8 cellular contexts compared by ENCODE assay signal in genomic region chr5:128213340-128213739, GRCh38.
DNase-seq lines count a peak whose midpoint lies in the region; ATAC-seq and TF ChIP-seq lines count a peak whose summit lies in the region.

No MANE protein-coding gene starts in this region.

- H3K27ac ChIP-seq in CD4-positive, alpha-beta T cell (ENCODE audit: low read depth, low read length), result no peak overlapping the region
- no peak overlapping the region for H3K27ac ChIP-seq in testis

- no peaks in the 10 kb centered on the region for H3K36me3 Mint-ChIP-seq in CD4-positive, alpha-beta T cell (ENCODE audit: low read depth)

- TF ChIP-seq RAD21 in Ishikawa (IDR thresholded peaks at IDR 0.05; ENCODE audit: low read depth), result peak; percentile 93

- peaks cover 7% of the 10 kb centered on the region for H3K27me3 Mint-ChIP-seq in CD4-positive, alpha-beta T cell

- DNase-seq in CD4-positive, alpha-beta T cell, result peak in 3 of 10 experiments; percentile 6 to 19 (median 12)
- peak; percentile 41 for DNase-seq in RPMI7951 (ENCODE audit: low read depth)
- peak; percentile 22 to 77 for DNase-seq in T47D (ENCODE audit: low read depth in 1 of 2, low spot score in 1 of 2)
- peak; percentile 61 for DNase-seq in kidney glomerular epithelial cell (lab: John Stamatoyannopoulos, UW)
- DNase-seq in testis, result peak; percentile 81
- DNase-seq in posterior vena cava (ENCODE audit: low spot score), result no peak

- H3K36me3 ChIP-seq in testis (ENCODE audit: low read depth, missing control alignments), result no peaks in the 10 kb centered on the region

- POLR2A ChIA-PET in CD4-positive, alpha-beta T cell (lab: Charles Lee), result no interaction called here

- no peaks in the 10 kb centered on the region for H3K9me3 Mint-ChIP-seq in CD4-positive, alpha-beta T cell

- CTCF ChIA-PET in CD4-positive, alpha-beta T cell (lab: Charles Lee), result no interaction called here

- TF ChIP-seq CTCF in CD4-positive, alpha-beta T cell (IDR thresholded peaks at IDR 0.05), result peak; percentile 56
- TF ChIP-seq CTCF in testis (IDR thresholded peaks at IDR 0.05), result peak; percentile 53 to 71 (median 58)

- TF ChIP-seq EP300 in Ishikawa (IDR thresholded peaks at IDR 0.05; ENCODE audit: borderline replicate concordance), result no peak

- H3K4me1 Mint-ChIP-seq in CD4-positive, alpha-beta T cell (ENCODE audit: low read depth), result no peaks in the 10 kb centered on the region

- H3K4me1 ChIP-seq in testis, result no peaks in the 10 kb centered on the region

- H3K9me3 ChIP-seq in CD4-positive, alpha-beta T cell (ENCODE audit: control insufficient read depth, low read length), result no peaks in the 10 kb centered on the region
- H3K9me3 ChIP-seq in testis, result no peaks in the 10 kb centered on the region

- no peak overlapping the region for H3K4me3 ChIP-seq in testis

- intact Hi-C loops in CD4-positive, alpha-beta T cell (cut with DNase I, micrococcal nuclease), result loop anchor here (2.0 to 5.0 kb wide), 4 partner anchors 464 to 1639 kb away; no protein-coding TSS in a partner anchor
- intact Hi-C loops in testis (cut with DNase I; ENCODE audit: low total_unique reads), result loop anchor here (10.0 kb wide), 2 partner anchors 291 to 631 kb away; no protein-coding TSS in a partner anchor
- intact Hi-C loops in posterior vena cava (cut with DNase I), result loop anchor here in 1 of 2 donors (10.0 kb wide), 1 partner anchor 281 kb away; no protein-coding TSS in a partner anchor

- no peak overlapping the region for H3K4me3 Mint-ChIP-seq in CD4-positive, alpha-beta T cell

- WGBS in testis, 2 donors, result 19% methylated on average over 4 of the region's 4 CpGs

- no peak for ATAC-seq in CD4-positive, alpha-beta T cell (ENCODE audit: poor library complexity)
- ATAC-seq in GM18519 (IDR thresholded peaks at IDR 0.05; ENCODE audit: low FRiP score, unreplicated experiment), result peak; percentile 60

- in situ Hi-C loops in T47D (cut with HindIII; ENCODE audit: low pct_unique_long_range_greater_than_20kb, low sequenced_read_pairs), result no loop called here

- no peak overlapping the region for H3K27ac Mint-ChIP-seq in CD4-positive, alpha-beta T cell

- no peaks in the 10 kb centered on the region for H3K27me3 ChIP-seq in CD4-positive, alpha-beta T cell (ENCODE audit: control insufficient read depth, insufficient read depth, low read length)
- no peaks in the 10 kb centered on the region for H3K27me3 ChIP-seq in testis

- no peak for TF ChIP-seq POLR2A in testis (IDR thresholded peaks at IDR 0.05)

TF ChIP-seq in Ishikawa, 13 proteins besides CTCF, POLR2A, EP300 and RAD21:
- TF ChIP-seq TEAD4 (IDR thresholded peaks at IDR 0.05) (no peak), CEBPB (IDR thresholded peaks at IDR 0.05) (no peak), MAX (IDR thresholded peaks at IDR 0.05) (no peak), TAF1 (IDR thresholded peaks at IDR 0.05; ENCODE audit: low read depth) (no peak), NFIC (IDR thresholded peaks at IDR 0.05) (no peak)
TF ChIP-seq in Ishikawa: peak in this region for 0.
